Comparison of ENCODE assay signal across 18 cellular contexts in genomic region chr2:65788556-65788955, GRCh38.
DNase-seq lines count a peak whose midpoint lies in the region; ATAC-seq, FAIRE-seq and TF ChIP-seq lines count a peak whose summit lies in the region.
"Had no signal": no experiment of that assay in that cellular context is flagged by ENCODE, and none has a peak within 500 bp of the region (broad histone marks: within the 10 kb centered on the region; RNA-seq: fewer than 3 reads in every experiment).

No MANE protein-coding gene starts in this region.

- H2AFZ ChIP-seq in K562 (ENCODE audit: low read depth, low read length): peak overlapping the region; percentile 37

- FAIRE-seq in K562 (lab: Jason Lieb, UNC): peak; percentile 46
- FAIRE-seq: GM18507 had no signal

- peaks cover 62% of the 10 kb centered on the region for H3K4me1 Mint-ChIP-seq in nephron progenitor cell

- peak; percentile 75 for ATAC-seq in K562

- no peak for TF ChIP-seq POLR2A in K562 (conservative IDR thresholded peaks at IDR 0.05)
- TF ChIP-seq POLR2A in tibial nerve (IDR thresholded peaks at IDR 0.05): no peak

- H3K4me3 Mint-ChIP-seq in nephron progenitor cell: peak overlapping the region; percentile 5

- no peak for TF ChIP-seq RAD21 in K562 (CRISPR knock-in tag; conservative IDR thresholded peaks at IDR 0.05 in 1 of 2, IDR thresholded peaks at IDR 0.05 in 1 of 2)

- H3K9me3 ChIP-seq in MG63 (no peaks in the 10 kb centered on the region), K562 (replicated peaks; ENCODE audit: control insufficient read depth, insufficient read depth, low read depth, low read length) (no peaks in the 10 kb centered on the region), tibial nerve (no peaks in the 10 kb centered on the region)

- H3K27ac Mint-ChIP-seq in nephron progenitor cell: peak overlapping the region; percentile 77

- H3K36me3 Mint-ChIP-seq in nephron progenitor cell (ENCODE audit: low read depth): no peaks in the 10 kb centered on the region

- no TSS peak for BruUV-seq in K562 (replicated peaks; lab: Mats Ljungman, UMichigan)

- no peaks in the 10 kb centered on the region for H3K9me3 Mint-ChIP-seq in nephron progenitor cell

- no peaks in the 10 kb centered on the region for H3K27me3 Mint-ChIP-seq in nephron progenitor cell (ENCODE audit: low read depth, poor library complexity)

- POLR2A ChIA-PET in K562 (lab: Yijun Ruan, JAX): interaction anchor here (1.2 kb wide), 1 partner anchor 9 kb away, joined by 4 read pairs; no protein-coding TSS in a partner anchor

- no peak overlapping the region for H3K4me3 ChIP-seq in MG63
- no peak overlapping the region for H3K4me3 ChIP-seq in K562
- no peak overlapping the region for H3K4me3 ChIP-seq in tibial nerve
- H3K4me3 ChIP-seq: SJSA1 had no signal

- 0 out of 4 replicates have a peak overlapping the region, but pooled peaks of 1 of the 2 experiments have one; percentile 31 for H3K9ac ChIP-seq in K562 (ENCODE audit: insufficient read depth in 1 of 2, low read depth in 2 of 2, low read length in 2 of 2)

- H3K36me3 ChIP-seq in MG63 (no peaks in the 10 kb centered on the region), K562 (ENCODE audit: control insufficient read depth, insufficient read depth, low read length) (no peaks in the 10 kb centered on the region), tibial nerve (no peaks in the 10 kb centered on the region)
- H3K36me3 ChIP-seq: SJSA1 had no signal

- TF ChIP-seq CTCF in K562 (IDR thresholded peaks at IDR 0.05 in 2 of 3, conservative IDR thresholded peaks at IDR 0.05 in 1 of 3; ENCODE audit: insufficient read depth in 2 of 3, low read depth in 1 of 3, low read length in 3 of 3) (no peak), nephron progenitor cell (IDR thresholded peaks at IDR 0.05) (no peak), tibial nerve (IDR thresholded peaks at IDR 0.05) (no peak)

- H3K79me2 ChIP-seq in K562 (ENCODE audit: control insufficient read depth, insufficient read depth, low read length): no peaks in the 10 kb centered on the region

- H3K27me3 ChIP-seq in MG63: peaks cover 2% of the 10 kb centered on the region; the same call in 1 of the 2 replicates
- no peaks in the 10 kb centered on the region for H3K27me3 ChIP-seq in K562 (ENCODE audit: control insufficient read depth in 2 of 2, insufficient read depth in 2 of 2, low read length in 2 of 2)
- H3K27me3 ChIP-seq in tibial nerve: no peaks in the 10 kb centered on the region
- H3K27me3 ChIP-seq: SJSA1 had no signal

- H3K27ac ChIP-seq in K562 (ENCODE audit: extremely low read depth, low read depth, low read length): no peak overlapping the region
- no peak overlapping the region for H3K27ac ChIP-seq in tibial nerve
- H3K27ac ChIP-seq: SJSA1 had no signal

- in situ Hi-C loops in K562 (cut with MboI): no loop called here

- CTCF ChIA-PET in K562 (lab: Yijun Ruan, JAX; ENCODE audit: low intra/inter-chr PET ratio): interaction anchor here (0.6 kb wide), 1 partner anchor 838 kb away, joined by 3 read pairs; no protein-coding TSS in a partner anchor

- H4K20me1 ChIP-seq in K562 (replicated peaks; ENCODE audit: control insufficient read depth, insufficient read depth, low read length): no peaks in the 10 kb centered on the region

- H3K4me2 ChIP-seq in K562 (ENCODE audit: insufficient read depth, low read length): no peak overlapping the region

- no peak for TF ChIP-seq EP300 in K562 (IDR thresholded peaks at IDR 0.05; ENCODE audit: low read length)
- no peak for TF ChIP-seq EP300 in tibial nerve (IDR thresholded peaks at IDR 0.05)

- WGBS in K562 (ENCODE audit: insufficient coverage, low coverage, missing lambda C conversion rate): 5% methylated on average over 5 of the region's 5 CpGs
- WGBS in tibial nerve, 2 donors: 75 to 85% methylated on average over 5 of the region's 5 CpGs

- peak; percentile 12 for DNase-seq in DMS 273 treated with DMSO at 0.1 percent for 48 hours (lab: John Stamatoyannopoulos, UW)
- DNase-seq in MG63: peak; percentile 7
- peak in 2 of 4 experiments; percentile 17 to 23 for DNase-seq in K562 (ENCODE audit: extremely low read depth in 1 of 4, low spot score in 3 of 4)
- DNase-seq in nephron progenitor cell: peak; percentile 13
- no peak for DNase-seq in tibial nerve (ENCODE audit: low spot score in 2 of 2)
- no peak for DNase-seq in NCI-H2107 (lab: John Stamatoyannopoulos, UW)
- no peak for DNase-seq in activated CD4-positive, CD25-positive, alpha-beta regulatory T cell (lab: John Stamatoyannopoulos, UW)
- DNase-seq: Calu3, H7, IMR-90, NCI-H1092, NCI-H1417 treated with DMSO at 0.1 percent for 48 hours, NCI-H187 treated with DMSO at 0.1 percent for 48 hours, NCI-H69, Right ventricle myocardium superior, RPMI8226 had no signal

- H3K9me1 ChIP-seq in K562 (ENCODE audit: control insufficient read depth, insufficient read depth, low read length): no peaks in the 10 kb centered on the region

- H3K4me1 ChIP-seq in K562 (replicated peaks in 1 of 2; ENCODE audit: control insufficient read depth in 2 of 2, insufficient read depth in 2 of 2, low read length in 2 of 2) (peaks cover 0 to 12% of the 10 kb centered on the region in 2 experiments; a peak in 3 of 5 replicates), tibial nerve (no peaks in the 10 kb centered on the region)
- H3K4me1 ChIP-seq: SJSA1 had no signal

- intact Hi-C loops in K562 (cut with micrococcal nuclease): no loop called here

TF ChIP-seq in K562, 482 proteins besides CTCF, POLR2A, EP300 and RAD21 (continues in another document):
- TF ChIP-seq E4F1 (CRISPR knock-in tag; IDR thresholded peaks at IDR 0.05; ENCODE audit: borderline replicate concordance) (no peak), ZNF695 (CRISPR knock-in tag; IDR thresholded peaks at IDR 0.05) (no peak), MAFG (tag; conservative IDR thresholded peaks at IDR 0.05) (peak; percentile 65; the same call in 1 of the 2 replicates), COPS2 (conservative IDR thresholded peaks at IDR 0.05) (no peak), CBX3 (IDR thresholded peaks at IDR 0.05; ENCODE audit: borderline replicate concordance in 1 of 2, low read length in 2 of 2) (no peak), SNAPC5 (CRISPR knock-in tag; IDR thresholded peaks at IDR 0.05) (no peak), NFE2 (IDR thresholded peaks at IDR 0.05; ENCODE audit: low read depth) (peak; percentile 73), RBM17 (IDR thresholded peaks at IDR 0.05; ENCODE audit: borderline replicate concordance, low read depth, low read length) (no peak), FOSL1 (tag; conservative IDR thresholded peaks at IDR 0.05) (no peak)

Comparison
In these comparisons a context has a peak if more than half of its experiments do, and no peak if none do; other contexts are left out.
1. DNase-seq: peak in DMS 273 treated with DMSO at 0.1 percent for 48 hours (single experiment), MG63 (single experiment) and nephron progenitor cell (single experiment); none in tibial nerve (0 of 2), NCI-H2107 (single experiment) and activated CD4-positive, CD25-positive, alpha-beta regulatory T cell (0 of 4).